8 cellular contexts compared by ENCODE assay signal in the genomic region with DNA sequence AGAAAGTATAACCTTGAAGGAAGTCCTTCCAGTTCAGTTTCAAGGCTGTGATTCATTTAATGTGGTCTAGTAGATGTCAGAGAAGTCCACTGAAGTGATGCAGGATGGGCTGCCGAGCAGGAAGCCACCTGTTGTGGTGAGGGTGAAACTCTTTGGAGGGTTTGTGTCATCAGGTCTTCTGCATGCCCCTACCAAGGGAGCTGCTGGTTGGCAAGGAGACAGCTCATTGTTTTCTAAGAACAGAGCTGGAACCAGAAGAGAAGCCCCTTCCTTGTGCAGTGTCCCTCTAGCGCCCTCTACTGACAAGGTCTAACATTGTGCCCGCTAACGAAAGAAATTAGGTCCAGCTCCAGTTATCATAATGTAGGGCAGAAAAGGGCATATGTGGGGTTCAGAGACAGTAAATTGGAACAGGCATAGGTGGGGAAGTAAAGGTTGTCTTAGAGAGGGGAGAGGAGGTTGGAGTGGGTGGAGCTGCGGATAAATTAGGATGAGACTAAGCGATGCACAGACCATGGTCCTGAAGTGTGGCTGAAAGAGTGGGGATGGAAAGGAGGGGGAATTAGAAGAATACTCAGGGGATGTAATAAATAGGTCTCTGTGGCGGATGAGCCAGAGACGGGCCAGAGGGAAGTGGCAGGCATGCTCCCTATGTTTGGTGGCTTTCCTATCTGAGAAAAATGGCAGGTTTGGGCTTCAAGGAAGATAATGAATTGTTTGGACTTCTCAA.
A peak's percentile ranks its signal among the peaks of the same experiment; 100 is the strongest.
DNase-seq lines count a peak whose midpoint lies in the region; ATAC-seq lines count a peak whose summit lies in the region.

No MANE protein-coding gene starts in this region.

- DNase-seq in NCI-H2081 (lab: John Stamatoyannopoulos, UW) (peak; percentile 54 to 62), NCI-H2081 treated with DMSO at 0.1 percent for 48 hours (lab: John Stamatoyannopoulos, UW) (no peak), NCI-H524 (lab: John Stamatoyannopoulos, UW) (peak; percentile 72 to 89), adipocyte (ENCODE audit: low read depth) (peak; percentile 56), iPS DF 4.7 (ENCODE audit: extremely low read depth, low spot score) (peak; percentile 66)
- DNase-seq in stimulated activated CD8-positive, alpha-beta memory T cell treated with anti-CD3 and anti-CD28 coated beads, Interleukin-2, amount 100 ng/mL, for 48 hours (ENCODE audit: low read depth in 2 of 2): peak; percentile 4 to 17

- ATAC-seq in GM19467 (IDR thresholded peaks at IDR 0.05; ENCODE audit: unreplicated experiment) (peak; percentile 98), HG03442 (IDR thresholded peaks at IDR 0.05; ENCODE audit: unreplicated experiment) (peak; percentile 99)

- H3K9ac ChIP-seq in adipocyte (ENCODE audit: low read length): no peak overlapping the region

- H3K27me3 ChIP-seq in adipocyte (replicated peaks; ENCODE audit: control insufficient read depth, insufficient read depth, low read length): peaks cover 15% of the 10 kb centered on the region

- no peaks in the 10 kb centered on the region for H3K4me1 ChIP-seq in adipocyte (ENCODE audit: control insufficient read depth, insufficient read depth, low read length)

- H3K4me3 ChIP-seq in adipocyte (ENCODE audit: low read length): no peak overlapping the region

- no peaks in the 10 kb centered on the region for H3K36me3 ChIP-seq in adipocyte (ENCODE audit: control insufficient read depth, insufficient read depth, low read length, severe bottlenecking)

- H3K9me3 ChIP-seq in adipocyte (ENCODE audit: control insufficient read depth, low read length): no peaks in the 10 kb centered on the region
